17 cellular contexts compared by ENCODE assay signal in the genomic region with DNA sequence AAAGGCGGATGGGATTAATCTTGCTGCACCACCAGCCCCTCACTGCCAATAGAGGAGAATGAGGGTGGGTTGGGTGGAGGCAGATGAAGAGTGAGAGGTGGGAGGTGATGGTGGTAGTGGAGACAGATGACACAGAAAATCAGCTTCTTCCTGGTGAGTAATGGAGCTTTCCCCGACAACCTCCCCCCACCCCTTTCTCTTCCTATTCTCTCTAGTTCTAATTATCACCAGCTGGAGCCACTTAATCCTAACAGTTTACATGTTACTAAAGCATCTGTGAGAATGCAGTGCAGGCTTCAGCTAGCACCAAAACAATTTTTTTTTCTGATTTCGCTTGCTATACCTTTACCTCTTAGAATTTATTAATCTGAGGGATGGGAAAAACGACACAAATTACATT.
A peak's percentile ranks its signal among the peaks of the same experiment; 100 is the strongest.
DNase-seq lines count a peak whose midpoint lies in the region; ATAC-seq and TF ChIP-seq lines count a peak whose summit lies in the region.
"Had no signal": no experiment of that assay in that cellular context is flagged by ENCODE, and none has a peak within 500 bp of the region (broad histone marks: within the 10 kb centered on the region; RNA-seq: fewer than 3 reads in every experiment).

No MANE protein-coding gene starts in this region.

- no peaks in the 10 kb centered on the region for H3F3A ChIP-seq in SK-N-SH (replicated peaks; ENCODE audit: insufficient read depth)

- no peaks in the 10 kb centered on the region for H3K79me2 ChIP-seq in SK-N-SH (ENCODE audit: insufficient read depth)

- H3K4me1 ChIP-seq in SK-N-SH (ENCODE audit: control insufficient read depth in 1 of 2, insufficient read depth in 2 of 2, low read depth in 1 of 2, low read length in 1 of 2): no peaks in the 10 kb centered on the region; a peak in 1 of 4 replicates
- H3K4me1 ChIP-seq in gastroesophageal sphincter: no peaks in the 10 kb centered on the region

- ATAC-seq in SK-N-SH treated with all-trans-retinoic acid at 6 μM for 48 hours: no peak
- no peak for ATAC-seq in gastroesophageal sphincter
- ATAC-seq in HG02981 (IDR thresholded peaks at IDR 0.05; ENCODE audit: unreplicated experiment): no peak
- ATAC-seq: GM23338, Right ventricle myocardium inferior had no signal

- H3K4me2 ChIP-seq in SK-N-SH: no peak overlapping the region
- H3K4me2 ChIP-seq: GM23338, KMS-11 had no signal

- H2AFZ ChIP-seq in SK-N-SH (ENCODE audit: low read depth): no peak overlapping the region

- H3K27me3 ChIP-seq in SK-N-SH (ENCODE audit: insufficient read depth) (no peaks in the 10 kb centered on the region), gastroesophageal sphincter (no peaks in the 10 kb centered on the region)

- TF ChIP-seq POLR2A in gastroesophageal sphincter (IDR thresholded peaks at IDR 0.05): no peak

- no peaks in the 10 kb centered on the region for H3K9me2 ChIP-seq in SK-N-SH

- POLR2A ChIA-PET in SK-N-SH (lab: Yijun Ruan, JAX): no interaction called here

- H3K9me3 ChIP-seq in SK-N-SH (peaks cover 6% of the 10 kb centered on the region; the same call in 1 of the 2 replicates), gastroesophageal sphincter (peaks cover 0 to 6% (median 0%) of the 10 kb centered on the region in 3 donors)

- TF ChIP-seq EP300 in SK-N-SH (IDR thresholded peaks at IDR 0.05; ENCODE audit: borderline replicate concordance in 1 of 2, low read depth in 1 of 2, low read length in 1 of 2) (no peak), gastroesophageal sphincter (IDR thresholded peaks at IDR 0.05) (no peak)

- H4K20me1 ChIP-seq in SK-N-SH (ENCODE audit: insufficient read depth): no peaks in the 10 kb centered on the region

- no peak for TF ChIP-seq CTCF in SK-N-SH (IDR thresholded peaks at IDR 0.05)
- TF ChIP-seq CTCF in gastroesophageal sphincter (IDR thresholded peaks at IDR 0.05): no peak

- H3K4me3 ChIP-seq in SK-N-SH (ENCODE audit: low read depth in 2 of 2, low read length in 1 of 2) (no peak overlapping the region), gastroesophageal sphincter (no peak overlapping the region)
- H3K4me3 ChIP-seq: GM23338 had no signal

- CTCF ChIA-PET in SK-N-SH (lab: Yijun Ruan, JAX): no interaction called here

- no peaks in the 10 kb centered on the region for H3K36me3 ChIP-seq in SK-N-SH (replicated peaks in 1 of 2; ENCODE audit: control insufficient read depth in 1 of 2, insufficient read depth in 2 of 2, low read length in 1 of 2)
- no peaks in the 10 kb centered on the region for H3K36me3 ChIP-seq in gastroesophageal sphincter

- no peak for TF ChIP-seq RAD21 in SK-N-SH (IDR thresholded peaks at IDR 0.05; ENCODE audit: low read length)

- H3K9ac ChIP-seq in SK-N-SH: no peak overlapping the region
- H3K9ac ChIP-seq: KMS-11 had no signal

- 5% methylated on average over 4 of the region's 4 CpGs for WGBS in SK-N-SH (ENCODE audit: low lambda C conversion rate)
- WGBS in gastroesophageal sphincter (ENCODE audit: low coverage in 1 of 2), 2 donors: 22 to 31% methylated on average over 3 to 4 of the region's 4 CpGs

- DNase-seq in SK-N-SH: peak; percentile 5
- peak; percentile 89 for DNase-seq in NCI-H146 treated with DMSO at 0.1 percent for 48 hours (lab: John Stamatoyannopoulos, UW; ENCODE audit: unreplicated experiment)
- DNase-seq in NCI-H82 treated with DMSO at 0.1 percent for 48 hours (lab: John Stamatoyannopoulos, UW; ENCODE audit: unreplicated experiment): peak; percentile 69
- no peak for DNase-seq in NCI-H187 (lab: John Stamatoyannopoulos, UW)
- DNase-seq: DMS79 treated with DMSO at 0.1 percent for 48 hours, HCEC 1CT, MV-4-11, NCI-H1436 treated with DMSO at 0.1 percent for 48 hours, NCI-H510A had no signal

- H3K27ac ChIP-seq in SK-N-SH (ENCODE audit: low read depth in 2 of 2, low read length in 1 of 2): no peak overlapping the region
- no peak overlapping the region for H3K27ac ChIP-seq in gastroesophageal sphincter
- H3K27ac ChIP-seq: C4-2B, HL-60, KMS-11 had no signal

TF ChIP-seq in SK-N-SH, 30 proteins besides CTCF, POLR2A, EP300 and RAD21:
- TF ChIP-seq ELF1 (IDR thresholded peaks at IDR 0.05): no peak
- no peak for TF ChIP-seq POLR2AphosphoS5 (IDR thresholded peaks at IDR 0.05; ENCODE audit: low read depth, low read length)
- TF ChIP-seq RXRA (IDR thresholded peaks at IDR 0.05; ENCODE audit: borderline replicate concordance, low read depth): no peak
- TF ChIP-seq RCOR1 (IDR thresholded peaks at IDR 0.05; ENCODE audit: low read length): no peak
- TF ChIP-seq NFIC (IDR thresholded peaks at IDR 0.05; ENCODE audit: borderline replicate concordance): no peak
- no peak for TF ChIP-seq SIN3A (IDR thresholded peaks at IDR 0.05; ENCODE audit: borderline replicate concordance, low read depth, low read length)
- TF ChIP-seq MEF2A (IDR thresholded peaks at IDR 0.05; ENCODE audit: borderline replicate concordance, low read depth): no peak
- no peak for TF ChIP-seq JUND (IDR thresholded peaks at IDR 0.05)

TF ChIP-seq in SK-N-SH treated with all-trans-retinoic acid at 6 μM for 48 hours, 23 proteins besides CTCF, POLR2A, EP300 and RAD21:
- no peak for TF ChIP-seq CSDC2 (CRISPR knock-in tag; IDR thresholded peaks at IDR 0.05)
- no peak for TF ChIP-seq ESRRG (CRISPR knock-in tag; IDR thresholded peaks at IDR 0.05)
- TF ChIP-seq, protein P1, sequence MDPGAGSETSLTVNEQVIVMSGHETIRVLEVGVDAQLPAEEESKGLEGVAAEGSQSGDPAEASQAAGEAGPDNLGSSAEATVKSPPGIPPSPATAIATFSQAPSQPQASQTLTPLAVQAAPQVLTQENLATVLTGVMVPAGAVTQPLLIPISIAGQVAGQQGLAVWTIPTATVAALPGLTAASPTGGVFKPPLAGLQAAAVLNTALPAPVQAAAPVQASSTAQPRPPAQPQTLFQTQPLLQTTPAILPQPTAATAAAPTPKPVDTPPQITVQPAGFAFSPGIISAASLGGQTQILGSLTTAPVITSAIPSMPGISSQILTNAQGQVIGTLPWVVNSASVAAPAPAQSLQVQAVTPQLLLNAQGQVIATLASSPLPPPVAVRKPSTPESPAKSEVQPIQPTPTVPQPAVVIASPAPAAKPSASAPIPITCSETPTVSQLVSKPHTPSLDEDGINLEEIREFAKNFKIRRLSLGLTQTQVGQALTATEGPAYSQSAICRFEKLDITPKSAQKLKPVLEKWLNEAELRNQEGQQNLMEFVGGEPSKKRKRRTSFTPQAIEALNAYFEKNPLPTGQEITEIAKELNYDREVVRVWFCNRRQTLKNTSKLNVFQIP (CRISPR knock-in tag; IDR thresholded peaks at IDR 0.05; ENCODE audit: borderline replicate concordance, low read depth): no peak
- TF ChIP-seq, protein P2, sequence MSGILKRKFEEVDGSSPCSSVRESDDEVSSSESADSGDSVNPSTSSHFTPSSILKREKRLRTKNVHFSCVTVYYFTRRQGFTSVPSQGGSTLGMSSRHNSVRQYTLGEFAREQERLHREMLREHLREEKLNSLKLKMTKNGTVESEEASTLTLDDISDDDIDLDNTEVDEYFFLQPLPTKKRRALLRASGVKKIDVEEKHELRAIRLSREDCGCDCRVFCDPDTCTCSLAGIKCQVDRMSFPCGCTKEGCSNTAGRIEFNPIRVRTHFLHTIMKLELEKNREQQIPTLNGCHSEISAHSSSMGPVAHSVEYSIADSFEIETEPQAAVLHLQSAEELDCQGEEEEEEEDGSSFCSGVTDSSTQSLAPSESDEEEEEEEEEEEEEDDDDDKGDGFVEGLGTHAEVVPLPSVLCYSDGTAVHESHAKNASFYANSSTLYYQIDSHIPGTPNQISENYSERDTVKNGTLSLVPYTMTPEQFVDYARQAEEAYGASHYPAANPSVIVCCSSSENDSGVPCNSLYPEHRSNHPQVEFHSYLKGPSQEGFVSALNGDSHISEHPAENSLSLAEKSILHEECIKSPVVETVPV (CRISPR knock-in tag; IDR thresholded peaks at IDR 0.05): no peak
- no peak for TF ChIP-seq BACH2 (CRISPR knock-in tag; IDR thresholded peaks at IDR 0.05; ENCODE audit: borderline replicate concordance)
- TF ChIP-seq ZNF70 (CRISPR knock-in tag; IDR thresholded peaks at IDR 0.05): no peak
- no peak for TF ChIP-seq SNAI2 (CRISPR knock-in tag; IDR thresholded peaks at IDR 0.05)
- no peak for TF ChIP-seq TCF4 (CRISPR knock-in tag; IDR thresholded peaks at IDR 0.05; ENCODE audit: borderline replicate concordance)
- TF ChIP-seq, protein P3, sequence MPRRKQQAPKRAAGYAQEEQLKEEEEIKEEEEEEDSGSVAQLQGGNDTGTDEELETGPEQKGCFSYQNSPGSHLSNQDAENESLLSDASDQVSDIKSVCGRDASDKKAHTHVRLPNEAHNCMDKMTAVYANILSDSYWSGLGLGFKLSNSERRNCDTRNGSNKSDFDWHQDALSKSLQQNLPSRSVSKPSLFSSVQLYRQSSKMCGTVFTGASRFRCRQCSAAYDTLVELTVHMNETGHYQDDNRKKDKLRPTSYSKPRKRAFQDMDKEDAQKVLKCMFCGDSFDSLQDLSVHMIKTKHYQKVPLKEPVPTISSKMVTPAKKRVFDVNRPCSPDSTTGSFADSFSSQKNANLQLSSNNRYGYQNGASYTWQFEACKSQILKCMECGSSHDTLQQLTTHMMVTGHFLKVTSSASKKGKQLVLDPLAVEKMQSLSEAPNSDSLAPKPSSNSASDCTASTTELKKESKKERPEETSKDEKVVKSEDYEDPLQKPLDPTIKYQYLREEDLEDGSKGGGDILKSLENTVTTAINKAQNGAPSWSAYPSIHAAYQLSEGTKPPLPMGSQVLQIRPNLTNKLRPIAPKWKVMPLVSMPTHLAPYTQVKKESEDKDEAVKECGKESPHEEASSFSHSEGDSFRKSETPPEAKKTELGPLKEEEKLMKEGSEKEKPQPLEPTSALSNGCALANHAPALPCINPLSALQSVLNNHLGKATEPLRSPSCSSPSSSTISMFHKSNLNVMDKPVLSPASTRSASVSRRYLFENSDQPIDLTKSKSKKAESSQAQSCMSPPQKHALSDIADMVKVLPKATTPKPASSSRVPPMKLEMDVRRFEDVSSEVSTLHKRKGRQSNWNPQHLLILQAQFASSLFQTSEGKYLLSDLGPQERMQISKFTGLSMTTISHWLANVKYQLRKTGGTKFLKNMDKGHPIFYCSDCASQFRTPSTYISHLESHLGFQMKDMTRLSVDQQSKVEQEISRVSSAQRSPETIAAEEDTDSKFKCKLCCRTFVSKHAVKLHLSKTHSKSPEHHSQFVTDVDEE (CRISPR knock-in tag; IDR thresholded peaks at IDR 0.05): no peak

Comparison
In these comparisons a context has a peak if more than half of its experiments do, and no peak if none do; other contexts are left out.
1. DNase-seq: peak in SK-N-SH (single experiment), NCI-H146 treated with DMSO at 0.1 percent for 48 hours (single experiment) and NCI-H82 treated with DMSO at 0.1 percent for 48 hours (single experiment); none in NCI-H187 (0 of 2).